ENCODE assay signal across 18 cellular contexts in the genomic region with DNA sequence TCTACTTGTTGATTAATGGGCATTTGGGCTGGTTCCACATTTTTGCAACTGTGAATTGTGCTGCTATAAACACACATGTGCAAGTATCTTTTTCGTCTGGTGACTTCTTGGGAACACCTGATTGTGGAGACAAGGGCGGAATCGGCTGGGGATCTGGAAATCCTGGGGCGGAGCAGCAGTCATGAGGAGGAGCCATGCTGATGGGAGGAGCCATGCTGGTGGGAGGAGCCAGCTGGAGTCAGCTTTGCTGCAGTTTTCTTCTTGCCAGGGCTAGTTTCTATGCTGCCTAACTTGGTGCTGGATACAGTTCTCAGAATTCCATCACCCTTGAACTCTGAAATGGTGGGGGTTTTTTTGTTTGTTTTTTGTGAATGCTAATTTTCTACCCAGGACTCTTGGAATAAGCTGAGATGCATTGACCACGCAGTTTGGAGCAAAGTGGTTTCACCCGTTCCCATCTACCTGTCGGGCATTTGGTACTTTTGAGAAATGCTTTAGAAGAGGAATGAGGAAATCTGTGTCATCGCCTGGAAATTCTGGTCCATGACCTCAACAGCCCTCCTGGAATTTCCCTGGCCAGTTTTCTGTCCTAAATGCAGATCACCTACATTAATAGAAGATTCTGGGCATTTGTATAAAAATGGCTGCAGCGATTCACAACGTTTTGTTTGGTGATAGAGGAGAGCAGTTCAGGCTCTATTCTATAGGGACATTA.
"Had no signal": no experiment of that assay in that cellular context is flagged by ENCODE, and none has a peak within 500 bp of the region (broad histone marks: within the 10 kb centered on the region; RNA-seq: fewer than 3 reads in every experiment).

No MANE protein-coding gene starts in this region.

- H3K9me3 ChIP-seq: suprapubic skin, upper lobe of left lung had no signal

- H3K4me1 Mint-ChIP-seq: activated CD4-positive, alpha-beta T cell treated with anti-CD3 and anti-CD28 coated beads, Interleukin-2, amount 10 ng/mL, durations not matched to agents 24 days and 14 days; activated naive CD8-positive, alpha-beta T cell treated with anti-CD3 and anti-CD28 coated beads, Interleukin-2, amount 10 ng/mL, durations not matched to agents 7 days and 5 days; naive thymus-derived CD4-positive, alpha-beta T cell; stimulated activated naive CD8-positive, alpha-beta T cell treated with anti-CD3 and anti-CD28 coated beads, Interleukin-15, amount 100 ng/mL, for 72 hours had no signal

- H3K4me1 ChIP-seq: suprapubic skin, upper lobe of left lung had no signal

- H3K27ac Mint-ChIP-seq: activated CD4-positive, alpha-beta T cell treated with anti-CD3 and anti-CD28 coated beads, Interleukin-2, amount 10 ng/mL, durations not matched to agents 24 days and 14 days; activated CD8-positive, alpha-beta T cell treated with anti-CD3 and anti-CD28 coated beads, Interleukin-2, amount 10 ng/mL, durations not matched to agents 7 days and 5 days; activated naive CD8-positive, alpha-beta T cell treated with anti-CD3 and anti-CD28 coated beads, Interleukin-2, amount 10 ng/mL, durations not matched to agents 7 days and 5 days; activated T-cell treated with anti-CD3 and anti-CD28 coated beads, Interleukin-2, amount 50 U/mL, for 24 hours; activated T-helper 2 cell treated with anti-CD3 and anti-CD28 coated beads, Interferon-gamma antibody, Interleukin-2, Interleukin-4, amounts not matched to agents 10 μg/mL and 5 μg/mL and 100 μg/mL, durations not matched to agents 14 hours and 24 hours and 36 hours; naive thymus-derived CD4-positive, alpha-beta T cell; stimulated activated naive CD8-positive, alpha-beta T cell treated with anti-CD3 and anti-CD28 coated beads, Interleukin-15, amount 100 ng/mL, for 72 hours had no signal

- H3K36me3 Mint-ChIP-seq: activated naive CD8-positive, alpha-beta T cell treated with anti-CD3 and anti-CD28 coated beads, Interleukin-2, amount 10 ng/mL, durations not matched to agents 7 days and 5 days; naive thymus-derived CD4-positive, alpha-beta T cell had no signal

- H3K4me2 ChIP-seq: smooth muscle cell had no signal

- H3K36me3 ChIP-seq: suprapubic skin, upper lobe of left lung had no signal

- H3K4me3 Mint-ChIP-seq: activated CD4-positive, alpha-beta T cell treated with anti-CD3 and anti-CD28 coated beads, Interleukin-2, amount 10 ng/mL, durations not matched to agents 24 days and 14 days; activated CD8-positive, alpha-beta T cell treated with anti-CD3 and anti-CD28 coated beads, Interleukin-2, amount 10 ng/mL, durations not matched to agents 7 days and 5 days; activated naive CD8-positive, alpha-beta T cell treated with anti-CD3 and anti-CD28 coated beads, Interleukin-2, amount 10 ng/mL, durations not matched to agents 7 days and 5 days; activated T-cell treated with anti-CD3 and anti-CD28 coated beads, Interleukin-2, amount 50 U/mL, for 24 hours; naive thymus-derived CD4-positive, alpha-beta T cell; stimulated activated naive CD8-positive, alpha-beta T cell treated with anti-CD3 and anti-CD28 coated beads, Interleukin-15, amount 100 ng/mL, for 72 hours had no signal

- H3K4me3 ChIP-seq: mucosa of descending colon, smooth muscle cell, suprapubic skin, upper lobe of left lung had no signal

- DNase-seq: activated CD4-positive, alpha-beta T cell treated with anti-CD3 and anti-CD28 coated beads, Interleukin-2, amount 10 ng/mL, durations not matched to agents 24 days and 14 days; activated CD8-positive, alpha-beta T cell treated with anti-CD3 and anti-CD28 coated beads, Interleukin-2, amount 10 ng/mL, durations not matched to agents 7 days and 5 days; activated naive CD4-positive, alpha-beta T cell treated with Interleukin-2 at 50 U/mL for 16 hours; activated naive CD8-positive, alpha-beta T cell treated with anti-CD3 and anti-CD28 coated beads, Interleukin-2, amount 10 ng/mL, durations not matched to agents 7 days and 5 days; activated T-cell treated with anti-CD3 and anti-CD28 coated beads, Interleukin-2, amount 50 U/mL, for 24 hours; amygdala; foreskin melanocyte; head of caudate nucleus; mesenchymal stem cell; mucosa of descending colon; naive thymus-derived CD4-positive, alpha-beta T cell; stimulated activated CD4-positive, alpha-beta T cell treated with anti-CD3 and anti-CD28 coated beads, Interleukin-4, amount 100 ng/mL, for 1 hour; stimulated activated naive CD8-positive, alpha-beta T cell treated with anti-CD3 and anti-CD28 coated beads, Interleukin-15, amount 100 ng/mL, for 72 hours; upper lobe of left lung had no signal

- ATAC-seq: activated CD8-positive, alpha-beta T cell treated with anti-CD3 and anti-CD28 coated beads, Interleukin-2, amount 10 ng/mL, durations not matched to agents 7 days and 5 days; mucosa of descending colon; naive thymus-derived CD4-positive, alpha-beta T cell; sciatic nerve; stimulated activated naive CD8-positive, alpha-beta T cell treated with anti-CD3 and anti-CD28 coated beads, Interleukin-15, amount 100 ng/mL, for 72 hours had no signal

- H3K27me3 ChIP-seq: upper lobe of left lung had no signal

- H3K27me3 Mint-ChIP-seq: activated CD4-positive, alpha-beta T cell treated with anti-CD3 and anti-CD28 coated beads, Interleukin-2, amount 10 ng/mL, durations not matched to agents 24 days and 14 days; activated naive CD8-positive, alpha-beta T cell treated with anti-CD3 and anti-CD28 coated beads, Interleukin-2, amount 10 ng/mL, durations not matched to agents 7 days and 5 days; activated T-cell treated with anti-CD3 and anti-CD28 coated beads, Interleukin-2, amount 50 U/mL, for 24 hours; stimulated activated naive CD8-positive, alpha-beta T cell treated with anti-CD3 and anti-CD28 coated beads, Interleukin-15, amount 100 ng/mL, for 72 hours had no signal

- H3K27ac ChIP-seq: suprapubic skin, upper lobe of left lung had no signal
